Comparison of ENCODE assay signal across 14 cellular contexts in the genomic region with DNA sequence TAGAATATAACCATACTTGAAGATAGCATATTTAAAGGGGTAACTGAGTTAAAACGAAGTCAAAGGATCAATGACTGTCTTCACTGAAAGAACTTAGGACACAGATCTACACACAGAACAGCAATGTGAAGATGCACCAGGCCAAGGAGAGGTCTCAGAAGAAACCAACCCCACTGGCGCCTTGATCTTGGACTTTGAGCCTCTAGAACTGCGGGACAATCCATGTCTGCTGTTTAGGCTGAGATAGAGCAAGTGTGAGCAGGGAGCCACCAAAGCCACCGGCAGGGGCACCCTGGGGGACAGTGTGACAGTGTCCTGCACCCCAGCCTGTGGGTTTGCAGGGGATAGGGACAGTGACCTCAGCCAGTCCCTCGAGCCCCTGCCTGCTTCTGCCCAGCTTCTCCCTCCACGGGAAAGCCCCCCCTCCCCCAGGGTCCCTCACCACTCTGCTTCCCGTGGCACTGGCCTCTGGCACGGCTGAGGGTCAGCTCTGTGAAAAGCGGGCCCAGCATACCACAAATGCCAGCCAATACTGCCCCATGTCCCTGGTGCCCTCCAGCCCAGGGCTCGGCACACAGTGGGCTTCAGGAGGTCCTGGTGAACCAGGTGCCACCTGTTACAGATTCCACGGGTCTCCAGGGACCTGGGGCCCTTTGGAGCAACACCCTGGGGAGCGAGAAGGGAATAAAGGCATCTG. TPM values are rescaled to one million over a fixed set of nuclear protein-coding genes. Genes with fewer than 3 reads are reported as not detected.
A peak's percentile ranks its signal among the peaks of the same experiment; 100 is the strongest.
DNase-seq lines count a peak whose midpoint lies in the region; ATAC-seq and TF ChIP-seq lines count a peak whose summit lies in the region.
"Had no signal": no experiment of that assay in that cellular context is flagged by ENCODE, and none has a peak within 500 bp of the region (broad histone marks: within the 10 kb centered on the region; RNA-seq: fewer than 3 reads in every experiment).

No MANE protein-coding gene starts in this region.

- no peaks in the 10 kb centered on the region for H3K27me3 Mint-ChIP-seq in activated naive CD8-positive, alpha-beta T cell
- peaks cover 23% of the 10 kb centered on the region for H3K27me3 Mint-ChIP-seq in activated naive CD8-positive, alpha-beta T cell treated with anti-CD3 and anti-CD28 coated beads, Interleukin-2, amount 50 U/mL, for 24 hours
- H3K27me3 Mint-ChIP-seq in WTC11 (ENCODE audit: low read depth): no peaks in the 10 kb centered on the region
- peaks cover 13% of the 10 kb centered on the region for H3K27me3 Mint-ChIP-seq in GM23338 (ENCODE audit: insufficient read depth, low read depth, poor library complexity)

- CTCF ChIA-PET in WTC11 (lab: Charles Lee): interaction anchor here (1.0 to 3.0 kb wide), 3 partner anchors 11 to 22 kb away, joined by 3 to 20 read pairs (median 5); no protein-coding TSS in a partner anchor

- no peaks in the 10 kb centered on the region for H3K9me2 ChIP-seq in GM23338 (ENCODE audit: insufficient read depth)

- peak overlapping the region; percentile 18 for H3K27ac Mint-ChIP-seq in activated naive CD8-positive, alpha-beta T cell
- H3K27ac Mint-ChIP-seq in activated naive CD8-positive, alpha-beta T cell treated with anti-CD3 and anti-CD28 coated beads, Interleukin-2, amount 50 U/mL, for 24 hours: no peak overlapping the region
- H3K27ac Mint-ChIP-seq in WTC11: peak overlapping the region; percentile 77
- H3K27ac Mint-ChIP-seq in GM23338: no peak overlapping the region

- no peaks in the 10 kb centered on the region for H3F3A ChIP-seq in GM23338 (replicated peaks; ENCODE audit: low read depth)

- peaks cover 2% of the 10 kb centered on the region for H3K36me3 Mint-ChIP-seq in activated naive CD8-positive, alpha-beta T cell
- H3K36me3 Mint-ChIP-seq in activated naive CD8-positive, alpha-beta T cell treated with anti-CD3 and anti-CD28 coated beads, Interleukin-2, amount 50 U/mL, for 24 hours (ENCODE audit: low read depth): peaks cover 12% of the 10 kb centered on the region
- H3K36me3 Mint-ChIP-seq in WTC11 (peaks cover 3% of the 10 kb centered on the region; the same call in 1 of the 2 replicates), GM23338 (ENCODE audit: low read depth) (peaks cover 5% of the 10 kb centered on the region; the same call in 1 of the 3 replicates)

- peaks cover 60% of the 10 kb centered on the region for H3K4me1 Mint-ChIP-seq in activated naive CD8-positive, alpha-beta T cell (ENCODE audit: low read depth)
- peaks cover 53% of the 10 kb centered on the region for H3K4me1 Mint-ChIP-seq in activated naive CD8-positive, alpha-beta T cell treated with anti-CD3 and anti-CD28 coated beads, Interleukin-2, amount 50 U/mL, for 24 hours
- H3K4me1 Mint-ChIP-seq in WTC11 (peaks cover 20% of the 10 kb centered on the region), GM23338 (peaks cover 26% of the 10 kb centered on the region)

- no peak overlapping the region for H3K4me3 ChIP-seq in muscle layer of duodenum (ENCODE audit: low read depth in 1 of 2, low read length in 2 of 2)
- no peak overlapping the region for H3K4me3 ChIP-seq in vagina
- no peak overlapping the region for H3K4me3 ChIP-seq in GM23338

- TF ChIP-seq CTCF in WTC11 (IDR thresholded peaks at IDR 0.05) (no peak), vagina (IDR thresholded peaks at IDR 0.05) (no peak), GM23338 (conservative IDR thresholded peaks at IDR 0.05; ENCODE audit: low read depth in 2 of 2) (no peak)

- H3K4me3 Mint-ChIP-seq in activated naive CD8-positive, alpha-beta T cell: peak overlapping the region; percentile 14
- no peak overlapping the region for H3K4me3 Mint-ChIP-seq in activated naive CD8-positive, alpha-beta T cell treated with anti-CD3 and anti-CD28 coated beads, Interleukin-2, amount 50 U/mL, for 24 hours
- H3K4me3 Mint-ChIP-seq in WTC11 (no peak overlapping the region), GM23338 (no peak overlapping the region)

- H3K9me3 ChIP-seq in muscle layer of duodenum (ENCODE audit: control insufficient read depth in 1 of 2, low read length in 2 of 2) (no peaks in the 10 kb centered on the region), vagina (no peaks in the 10 kb centered on the region)

- POLR2A ChIA-PET in WTC11 (lab: Charles Lee): interaction anchor here (0.5 kb wide), 1 partner anchor 898 kb away, joined by 4 read pairs; no protein-coding TSS in a partner anchor

- TF ChIP-seq POLR2A in vagina (IDR thresholded peaks at IDR 0.05): no peak

- H3K27me3 ChIP-seq in muscle layer of duodenum (ENCODE audit: low read depth, low read length) (no peaks in the 10 kb centered on the region), vagina (no peaks in the 10 kb centered on the region), GM23338 (ENCODE audit: insufficient read depth) (no peaks in the 10 kb centered on the region)
- H3K27me3 ChIP-seq: brain microvascular endothelial cell had no signal

- H3K27ac ChIP-seq in muscle layer of duodenum (ENCODE audit: low read length) (peak overlapping the region; percentile 1), vagina (peak overlapping the region; percentile 52), GM23338 (ENCODE audit: low read depth) (no peak overlapping the region)
- H3K27ac ChIP-seq: brain microvascular endothelial cell, parathyroid adenoma had no signal

- H3K36me3 ChIP-seq in muscle layer of duodenum (ENCODE audit: control insufficient read depth in 1 of 2, insufficient read depth in 2 of 2, low read length in 2 of 2) (no peaks in the 10 kb centered on the region), vagina (no peaks in the 10 kb centered on the region), GM23338 (ENCODE audit: insufficient read depth) (no peaks in the 10 kb centered on the region)
- H3K36me3 ChIP-seq: brain microvascular endothelial cell had no signal

- no peak overlapping the region for H3K4me2 ChIP-seq in GM23338

- H2AFZ ChIP-seq in GM23338: no peak overlapping the region
- H2AFZ ChIP-seq: parathyroid adenoma had no signal

- no peak for ATAC-seq in activated naive CD8-positive, alpha-beta T cell treated with anti-CD3 and anti-CD28 coated beads, Interleukin-2, amount 50 U/mL, for 24 hours
- ATAC-seq in WTC11: no peak
- ATAC-seq in GM23338: no peak
- no peak for ATAC-seq in HG03460 (IDR thresholded peaks at IDR 0.05; ENCODE audit: unreplicated experiment)
- ATAC-seq: SK-N-SH treated with all-trans-retinoic acid at 6 μM for 48 hours had no signal

- no peaks in the 10 kb centered on the region; the same call in 1 of the 2 replicates for H4K20me1 ChIP-seq in GM23338 (replicated peaks; ENCODE audit: insufficient read depth)

- H3K4me1 ChIP-seq in muscle layer of duodenum (ENCODE audit: control insufficient read depth in 1 of 2, insufficient read depth in 2 of 2, low read length in 2 of 2) (peaks cover 0 to 9% of the 10 kb centered on the region in 2 donors), vagina (peaks cover 15% of the 10 kb centered on the region), GM23338 (ENCODE audit: insufficient read depth) (peaks cover 8% of the 10 kb centered on the region; the same call in 1 of the 2 replicates)

- H3K9me3 Mint-ChIP-seq in activated naive CD8-positive, alpha-beta T cell (ENCODE audit: low read depth): no peaks in the 10 kb centered on the region
- no peaks in the 10 kb centered on the region for H3K9me3 Mint-ChIP-seq in activated naive CD8-positive, alpha-beta T cell treated with anti-CD3 and anti-CD28 coated beads, Interleukin-2, amount 50 U/mL, for 24 hours
- H3K9me3 Mint-ChIP-seq in WTC11 (no peaks in the 10 kb centered on the region), GM23338 (no peaks in the 10 kb centered on the region)

- no peak for DNase-seq in activated naive CD8-positive, alpha-beta T cell treated with anti-CD3 and anti-CD28 coated beads, Interleukin-2, amount 50 U/mL, for 24 hours
- no peak for DNase-seq in WTC11 (ENCODE audit: low spot score)
- DNase-seq in vagina (ENCODE audit: extremely low spot score in 2 of 2): no peak
- DNase-seq in stimulated activated naive CD4-positive, alpha-beta T cell treated with Interleukin-2 at 50 U/mL for 16 hours (lab: John Stamatoyannopoulos, UW): no peak
- no peak for DNase-seq in GM23338 (ENCODE audit: low spot score)
- DNase-seq: activated CD4-positive, alpha-beta T cell treated with anti-CD3 and anti-CD28 coated beads for 1 hour; activated effector memory CD4-positive, alpha-beta T cell treated with anti-CD3 and anti-CD28 coated beads, Interleukin-2, amount 50 U/mL, for 16 hours; brain microvascular endothelial cell; substantia nigra had no signal

- intact Hi-C loops in vagina (cut with DNase I): no loop called here

- H3K79me2 ChIP-seq in GM23338 (replicated peaks; ENCODE audit: insufficient read depth): no peaks in the 10 kb centered on the region
- H3K79me2 ChIP-seq: parathyroid adenoma had no signal

TF ChIP-seq in WTC11, 78 proteins besides CTCF, POLR2A, EP300 and RAD21 (continues in another document):
- no peak for TF ChIP-seq TCF7 (CRISPR knock-in tag; IDR thresholded peaks at IDR 0.05; ENCODE audit: low read depth)

TF ChIP-seq in GM23338, 12 proteins besides CTCF, POLR2A, EP300 and RAD21 (continues in another document):
- no peak for TF ChIP-seq POLR2AphosphoS5 (IDR thresholded peaks at IDR 0.05; ENCODE audit: low read depth)
- TF ChIP-seq STAT1 (IDR thresholded peaks at IDR 0.05; ENCODE audit: unreplicated experiment): no peak

RNA-seq across cellular contexts. Expression of a gene that starts 40.8 kb away (rescaled TPM):
- total RNA-seq in WTC11 (2021) (0.82 to 1.1 TPM (median 1.0 TPM) in 3 replicates), vagina (252 TPM)
- total RNA-seq in GM23338 (2014; rRNA removed; shearing (Covaris generic)): 0.89 and 0.90 TPM in 2 replicates
- polyA plus RNA-seq in GM23338 (2016; fragmentation: Nextera tagmentation; extraction: Ambion mirVana): 0.43 TPM in 1 of 2 replicates, not detected in the other

Comparison
In these comparisons a context has a peak if more than half of its experiments do, and no peak if none do; other contexts are left out.
1. H3K27ac Mint-ChIP-seq: peak in activated naive CD8-positive, alpha-beta T cell (single experiment) and WTC11 (single experiment); none in activated naive CD8-positive, alpha-beta T cell treated with anti-CD3 and anti-CD28 coated beads, Interleukin-2, amount 50 U/mL, for 24 hours (single experiment) and GM23338 (single experiment).
2. RNA of a gene that starts 40.8 kb away (total RNA-seq): 252 TPM in vagina (single experiment); 0.82 to 1.1 TPM in WTC11 and 0.89 to 0.90 TPM in GM23338; every median in the first group is over 100 times any median in the second.